Comparison of ENCODE assay signal across 15 cellular contexts in the genomic region with DNA sequence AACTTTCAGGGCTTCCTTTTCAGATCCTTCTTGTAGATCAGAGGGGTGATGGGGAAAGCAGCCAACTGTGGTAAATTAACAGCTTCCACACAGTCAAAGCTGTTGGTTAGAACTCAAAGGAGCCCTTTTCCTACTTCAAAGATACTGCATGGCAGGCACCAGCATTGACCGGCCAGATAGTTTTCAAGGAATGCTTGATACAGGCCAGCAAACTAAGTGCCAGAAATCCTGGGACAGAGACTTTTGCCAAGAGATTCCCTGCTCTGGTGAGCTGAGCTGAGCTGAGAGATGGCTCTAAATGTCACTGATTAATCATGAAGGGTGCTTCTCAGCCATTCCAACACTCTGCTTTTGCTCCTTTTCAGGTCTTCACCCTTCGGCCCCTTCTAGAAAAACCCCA.
DNase-seq lines count a peak whose midpoint lies in the region; ATAC-seq and TF ChIP-seq lines count a peak whose summit lies in the region.
"Had no signal": no experiment of that assay in that cellular context is flagged by ENCODE, and none has a peak within 500 bp of the region (broad histone marks: within the 10 kb centered on the region; RNA-seq: fewer than 3 reads in every experiment).

No MANE protein-coding gene starts in this region.

- H3K27ac ChIP-seq in left ventricle myocardium inferior (replicated peaks) (peak overlapping the region; percentile 67), esophagus squamous epithelium (peak overlapping the region in 2 of 4 donors; percentile 36 to 49)
- H3K27ac ChIP-seq: BLaER1 treated with 17β-estradiol and CSF1 and Interleukin-3, amounts not matched to agents 10 nM and 100 nM had no signal

- peak; percentile 49 for DNase-seq in GM04503 (ENCODE audit: low read depth)
- DNase-seq in astrocyte of the hippocampus (ENCODE audit: low read depth, low spot score), result peak; percentile 69
- DNase-seq in left ventricle myocardium inferior, result no peak
- DNase-seq in renal cortical epithelial cell (ENCODE audit: low read depth), result peak; percentile 54
- no peak for DNase-seq in midbrain (lab: John Stamatoyannopoulos, UW)
- no peak for DNase-seq in SIG-M5 treated with dmso at 0.1 percent for 504 hours (lab: John Stamatoyannopoulos, UW; ENCODE audit: unreplicated experiment)
- no peak for DNase-seq in esophagus squamous epithelium (lab: John Stamatoyannopoulos, UW)
- DNase-seq: activated CD4-positive, alpha-beta T cell treated with anti-CD3 and anti-CD28 coated beads for 36 hours; activated T-cell treated with anti-CD3 and anti-CD28 coated beads, Interleukin-2, amount 50 U/mL, for 48 hours; MV-4-11; stimulated activated CD4-positive, alpha-beta T cell treated with anti-CD3 and anti-CD28 coated beads, Interleukin-4, amount 100 ng/mL, for 1 hour; stimulated activated naive CD4-positive, alpha-beta T cell treated with Interleukin-2 at 50 U/mL for 16 hours had no signal

- no peak for TF ChIP-seq CTCF in left ventricle myocardium inferior (IDR thresholded peaks at IDR 0.05; ENCODE audit: borderline replicate concordance)
- no peak for TF ChIP-seq CTCF in esophagus squamous epithelium (IDR thresholded peaks at IDR 0.05)

- TF ChIP-seq POLR2A in esophagus squamous epithelium (IDR thresholded peaks at IDR 0.05), result no peak

- WGBS in esophagus squamous epithelium, 2 donors, result 50 to 67% methylated on average over 1 to 2 of the region's 2 CpGs

- no peaks in the 10 kb centered on the region for H3K27me3 ChIP-seq in left ventricle myocardium inferior (ENCODE audit: low read depth)
- no peaks in the 10 kb centered on the region for H3K27me3 ChIP-seq in esophagus squamous epithelium

- intact Hi-C loops in left ventricle myocardium inferior (cut with micrococcal nuclease) (no loop called here), esophagus squamous epithelium (cut with DNase I) (no loop called here)

- H3K4me3 ChIP-seq in left ventricle myocardium inferior (no peak overlapping the region), esophagus squamous epithelium (no peak overlapping the region)
- H3K4me3 ChIP-seq: BLaER1 treated with 17β-estradiol and CSF1 and Interleukin-3, amounts not matched to agents 10 nM and 100 nM; pancreas had no signal

- H3K9me3 ChIP-seq in left ventricle myocardium inferior (replicated peaks), result no peaks in the 10 kb centered on the region
- peaks cover 0 to 4% (median 0%) of the 10 kb centered on the region in 3 donors for H3K9me3 ChIP-seq in esophagus squamous epithelium
- H3K9me3 ChIP-seq: pancreas had no signal

- no peaks in the 10 kb centered on the region for H3K36me3 ChIP-seq in left ventricle myocardium inferior
- no peaks in the 10 kb centered on the region for H3K36me3 ChIP-seq in esophagus squamous epithelium
- H3K36me3 ChIP-seq: BLaER1 treated with 17β-estradiol and CSF1 and Interleukin-3, amounts not matched to agents 10 nM and 100 nM; pancreas had no signal

- H3K4me1 ChIP-seq in left ventricle myocardium inferior (peaks cover 22% of the 10 kb centered on the region), esophagus squamous epithelium (peaks cover 0 to 13% (median 4%) of the 10 kb centered on the region in 3 donors)
- H3K4me1 ChIP-seq: BLaER1 treated with 17β-estradiol and CSF1 and Interleukin-3, amounts not matched to agents 10 nM and 100 nM; pancreas had no signal

- ATAC-seq in GM18519 (IDR thresholded peaks at IDR 0.05; ENCODE audit: low FRiP score, unreplicated experiment), result no peak
- ATAC-seq: activated CD4-positive, alpha-beta T cell treated with anti-CD3 and anti-CD28 coated beads for 36 hours had no signal

Comparison
In these comparisons a context has a peak if more than half of its experiments do, and no peak if none do; other contexts are left out.
1. DNase-seq: peak in GM04503 (single experiment), astrocyte of the hippocampus (single experiment) and renal cortical epithelial cell (single experiment); none in left ventricle myocardium inferior (single experiment), midbrain (single experiment), SIG-M5 treated with dmso at 0.1 percent for 504 hours (single experiment) and esophagus squamous epithelium (single experiment).